Comparison of ENCODE assay signal across 14 cellular contexts in genomic region chr5:73999306-73999705, GRCh38.
"Had no signal": no experiment of that assay in that cellular context is flagged by ENCODE, and none has a peak within 500 bp of the region (broad histone marks: within the 10 kb centered on the region; RNA-seq: fewer than 3 reads in every experiment).

No MANE protein-coding gene starts in this region.

- H3K9me3 ChIP-seq: ascending aorta, gastrocnemius medialis, neutrophil, thyroid gland had no signal

- H3K4me3 ChIP-seq: ascending aorta, cardiac muscle cell, dorsolateral prefrontal cortex, gastrocnemius medialis, thyroid gland had no signal

- H3K36me3 ChIP-seq: ascending aorta, cardiac muscle cell, gastrocnemius medialis, neutrophil, thyroid gland had no signal

- H2AFZ ChIP-seq: parathyroid adenoma had no signal

- H3K27me3 ChIP-seq: ascending aorta, cardiac muscle cell, gastrocnemius medialis, thyroid gland had no signal

- H3K79me2 ChIP-seq: parathyroid adenoma had no signal

- H3K9ac ChIP-seq: parathyroid adenoma had no signal

- H3K27ac ChIP-seq: ascending aorta, cardiac muscle cell, dorsolateral prefrontal cortex, gastrocnemius medialis, neutrophil, parathyroid adenoma, thyroid gland had no signal

- DNase-seq: activated naive CD4-positive, alpha-beta T cell treated with anti-CD3 and anti-CD28 coated beads, Interleukin-2, amount 10 ng/mL, durations not matched to agents 7 days and 5 days; dorsolateral prefrontal cortex; endodermal cell; gastrocnemius medialis; islet precursor cell; mammary epithelial cell; naive thymus-derived CD8-positive, alpha-beta T cell; retina; stimulated activated CD4-positive, alpha-beta T cell treated with anti-CD3 and anti-CD28 coated beads, Interleukin-2, amount 100 ng/mL, for 48 hours; thyroid gland had no signal

- H3K4me1 ChIP-seq: ascending aorta, parathyroid adenoma had no signal
